In the genomic region with DNA sequence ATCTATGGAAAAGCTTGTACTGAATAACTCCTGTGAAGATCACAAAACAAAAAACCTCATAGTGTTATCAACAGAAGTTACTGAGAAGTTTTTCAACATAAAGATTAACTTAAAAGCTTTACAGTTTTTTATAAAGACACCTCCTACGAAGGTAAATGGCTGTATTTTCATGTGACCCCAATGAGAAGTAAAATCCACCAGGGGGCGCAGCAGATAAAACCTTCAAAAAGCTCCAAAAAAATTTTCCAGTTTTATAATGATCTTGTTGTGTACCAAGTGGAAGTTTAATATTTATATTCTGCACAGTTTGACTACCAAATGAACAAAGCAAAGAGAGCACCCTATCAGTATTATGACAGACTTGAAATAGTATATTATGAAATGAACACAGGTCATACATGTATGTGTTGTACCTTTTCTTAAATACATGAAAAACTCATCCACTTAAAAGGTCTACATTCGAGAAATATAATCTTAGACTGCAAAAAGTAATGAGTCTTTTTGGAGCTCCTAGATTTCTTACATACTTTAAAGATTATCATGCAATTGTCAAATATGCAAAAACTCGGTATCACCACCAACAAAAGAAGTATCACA, we compare ENCODE assay signal across 8 cellular contexts. TPM values are rescaled to one million over a fixed set of nuclear protein-coding genes. Genes with fewer than 3 reads are reported as not detected.
DNase-seq lines count a peak whose midpoint lies in the region; ATAC-seq and TF ChIP-seq lines count a peak whose summit lies in the region.

No MANE protein-coding gene starts in this region.

- H3K27me3 ChIP-seq in Panc1 (ENCODE audit: control insufficient read depth, insufficient read depth, low read length) = no peaks in the 10 kb centered on the region

- BruUV-seq in Panc1 (replicated peaks; lab: Mats Ljungman, UMichigan) = no TSS peak

- H3K4me3 ChIP-seq in Panc1 (ENCODE audit: low read depth in 2 of 2, low read length in 2 of 2) = no peak overlapping the region

- intact Hi-C loops in Panc1 (cut with micrococcal nuclease; ENCODE audit: unreplicated experiment) = loop anchor here (5.0 kb wide), 1 partner anchor 246 kb away; no protein-coding TSS in a partner anchor

- peak; percentile 8 for DNase-seq in stimulated activated CD4-positive, alpha-beta T cell treated with anti-CD3 and anti-CD28 coated beads, Interleukin-12 subunit alpha, Interleukin-12 subunit beta, amount 100 ng/mL, for 4 hours
- DNase-seq in stimulated activated CD4-positive, alpha-beta T cell treated with anti-CD3 and anti-CD28 coated beads, Interleukin-1b, Interleukin-23, amount 100 ng/mL, for 48 hours = no peak
- DNase-seq in Panc1 (ENCODE audit: low read depth, low spot score) (no peak), medulla oblongata (ENCODE audit: extremely low spot score) (peak; percentile 56), hepatic stellate cell (ENCODE audit: low spot score) (no peak)
- DNase-seq in central memory CD4-positive, alpha-beta T cell = peak; percentile 39

- POLR2A ChIA-PET in Panc1 (lab: Charles Lee) = interaction anchor here (0.6 kb wide), 1 partner anchor 49 kb away, joined by 3 read pairs; no protein-coding TSS in a partner anchor

- ATAC-seq in Panc1 (no peak), HG02798 (IDR thresholded peaks at IDR 0.05; ENCODE audit: poor library complexity, unreplicated experiment) (no peak), HG02678 (IDR thresholded peaks at IDR 0.05; ENCODE audit: unreplicated experiment) (no peak)

- no peak overlapping the region for H3K27ac ChIP-seq in Panc1 (ENCODE audit: low read length)

- H3K36me3 ChIP-seq in Panc1 (ENCODE audit: control insufficient read depth, insufficient read depth, low read length) = no peaks in the 10 kb centered on the region; the same call in 1 of the 2 replicates

- H3K9me3 ChIP-seq in Panc1 (ENCODE audit: control insufficient read depth, insufficient read depth, low read depth, low read length) = no peaks in the 10 kb centered on the region

- H3K4me1 ChIP-seq in Panc1 (ENCODE audit: control insufficient read depth, insufficient read depth, low read length) = peaks cover 24% of the 10 kb centered on the region

- in situ Hi-C loops in Panc1 (cut with HindIII; ENCODE audit: low pct_unique_long_range_greater_than_20kb, low sequenced_read_pairs) = no loop called here

- peak; percentile 75; the same call in 1 of the 2 replicates for TF ChIP-seq CTCF in Panc1 (IDR thresholded peaks at IDR 0.05)

- CTCF ChIA-PET in Panc1 (lab: Charles Lee) = interaction anchor here (1.1 to 1.5 kb wide), 3 partner anchors 15 to 87 kb away, joined by 3 to 6 read pairs (median 5); no protein-coding TSS in a partner anchor

RNA-seq across cellular contexts. Expression of a gene that starts 38.5 kb away (rescaled TPM):
- total RNA-seq in Panc1 (2021; ENCODE audit: unreplicated experiment) = 37.7 TPM
- polyA plus RNA-seq in Panc1 (2012; ENCODE audit: insufficient read length) = 35.0 TPM

RNA-seq across cellular contexts. Expression of a gene that starts 56.1 kb away (rescaled TPM):
- total RNA-seq in Panc1 (2021; ENCODE audit: unreplicated experiment) = 77.9 TPM
- polyA plus RNA-seq in Panc1 (2012; ENCODE audit: insufficient read length) = 28.6 TPM

Comparison
In these comparisons a context has a peak if more than half of its experiments do, and no peak if none do; other contexts are left out.
1. DNase-seq: peak in stimulated activated CD4-positive, alpha-beta T cell treated with anti-CD3 and anti-CD28 coated beads, Interleukin-12 subunit alpha, Interleukin-12 subunit beta, amount 100 ng/mL, for 4 hours (single experiment), central memory CD4-positive, alpha-beta T cell (single experiment) and medulla oblongata (single experiment); none in stimulated activated CD4-positive, alpha-beta T cell treated with anti-CD3 and anti-CD28 coated beads, Interleukin-1b, Interleukin-23, amount 100 ng/mL, for 48 hours (single experiment), Panc1 (single experiment) and hepatic stellate cell (single experiment).